ENCODE assay signal across 8 cellular contexts in the genomic region with DNA sequence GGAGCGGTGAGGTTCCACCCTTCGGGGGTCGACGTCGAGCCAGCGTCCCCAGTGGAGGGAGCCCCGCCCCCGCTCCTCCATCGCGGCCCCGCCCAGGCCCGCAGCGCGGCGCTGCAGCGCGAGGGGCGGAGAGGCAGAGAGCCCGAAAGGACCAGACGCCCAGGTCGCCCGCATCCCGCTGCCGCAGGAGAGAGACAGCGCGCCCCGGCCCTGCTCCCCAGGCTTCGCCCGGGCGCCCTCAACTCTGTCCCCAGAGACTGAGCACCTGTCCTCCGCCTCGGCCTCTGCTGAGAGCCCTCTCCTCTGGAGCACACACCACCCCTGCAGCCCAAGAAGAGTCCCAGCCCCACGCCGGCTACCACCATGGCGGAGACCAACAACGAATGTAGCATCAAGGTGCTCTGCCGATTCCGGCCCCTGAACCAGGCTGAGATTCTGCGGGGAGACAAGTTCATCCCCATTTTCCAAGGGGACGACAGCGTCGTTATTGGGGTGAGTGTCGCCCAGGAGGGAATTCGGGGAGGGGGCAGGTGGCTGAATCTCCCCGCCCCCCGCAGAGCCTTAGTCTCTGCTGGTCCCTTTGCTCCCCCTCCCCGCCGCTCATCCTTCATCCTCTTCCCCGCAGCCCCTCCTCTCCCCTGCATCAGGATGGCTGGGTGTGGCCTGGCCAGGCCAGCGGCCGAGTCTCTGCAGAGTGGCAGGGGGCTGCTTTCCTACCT. TPM values are rescaled to one million over a fixed set of nuclear protein-coding genes. Genes with fewer than 3 reads are reported as not detected.
A peak's percentile ranks its signal among the peaks of the same experiment; 100 is the strongest.
DNase-seq lines count a peak whose midpoint lies in the region; ATAC-seq and TF ChIP-seq lines count a peak whose summit lies in the region.

Gene KIF5A, plus strand, starts transcription at position 136 of the 719 bp plus-strand sequence. Its CDS starts 228 bp downstream, at position 364.

- peak within 1 kb of the TSS; percentile 81 for H3K56ac ChIP-seq in mesendoderm (ENCODE audit: low read length)

- no peak within 1 kb of the TSS for H3K27ac ChIP-seq in mesendoderm (ENCODE audit: low read depth, low read length)

- no peak within 1 kb of the TSS for H4K8ac ChIP-seq in mesendoderm (ENCODE audit: low read depth, low read length)

- H3K23ac ChIP-seq in mesendoderm (ENCODE audit: low read length), result no peak within 1 kb of the TSS

- DNase-seq in COLO668 (lab: John Stamatoyannopoulos, UW; ENCODE audit: unreplicated experiment) (peak; percentile 13), HuH-7 (ENCODE audit: low spot score) (peak; percentile 60), choroid plexus epithelial cell (ENCODE audit: low read depth) (no peak), mesendoderm (peak; percentile 48)
- DNase-seq in activated CD4-positive, CD25-positive, alpha-beta regulatory T cell treated with anti-CD3 and anti-CD28 coated beads, Interleukin-2, amount 50 U/mL, for 16 hours (ENCODE audit: low read depth, low spot score), result peak; percentile 16
- DNase-seq in stimulated activated CD8-positive, alpha-beta memory T cell treated with anti-CD3 and anti-CD28 coated beads, Interleukin-15, amount 100 ng/mL, for 48 hours (ENCODE audit: low read depth in 2 of 2), result peak; percentile 47 to 54

- no peak within 1 kb of the TSS for H2BK5ac ChIP-seq in mesendoderm (ENCODE audit: low read length)

- H4K5ac ChIP-seq in mesendoderm (ENCODE audit: low read length), result no peak within 1 kb of the TSS

- H3K4me3 ChIP-seq in choroid plexus epithelial cell (ENCODE audit: low read depth, low read length), result peak within 1 kb of the TSS; percentile 42
- peak within 1 kb of the TSS; percentile 60 for H3K4me3 ChIP-seq in mesendoderm (ENCODE audit: low read length)

- H3K4me1 ChIP-seq in mesendoderm (ENCODE audit: control insufficient read depth, low read depth, low read length), result peaks cover 8% of the 10 kb centered on the region

- H3K4me2 ChIP-seq in mesendoderm (ENCODE audit: low read length), result peak within 1 kb of the TSS; percentile 50

- H2BK15ac ChIP-seq in mesendoderm (replicated peaks; ENCODE audit: low read depth), result no peak within 1 kb of the TSS

- peaks cover 11% of the 10 kb centered on the region for H3K79me1 ChIP-seq in mesendoderm (ENCODE audit: low read length)

- peaks cover 8% of the 10 kb centered on the region for H3K79me2 ChIP-seq in mesendoderm (ENCODE audit: control insufficient read depth, insufficient read depth, low read length)

- no CpG with 5 or more reads among the region's 51 CpGs for WGBS in mesendoderm (ENCODE audit: extremely low coverage, insufficient coverage, low lambda C conversion rate)

- peak within 1 kb of the TSS; percentile 55 for H3K9ac ChIP-seq in mesendoderm (ENCODE audit: low read length)

- no peak within 1 kb of the TSS for H3K18ac ChIP-seq in mesendoderm (ENCODE audit: low read length)

- H3K4ac ChIP-seq in mesendoderm (ENCODE audit: low read depth, low read length), result no peak within 1 kb of the TSS

- no peaks in the 10 kb centered on the region for H3K36me3 ChIP-seq in mesendoderm (ENCODE audit: control insufficient read depth, insufficient read depth, low read length)

- peak within 1 kb of the TSS; percentile 38 for H2AK5ac ChIP-seq in mesendoderm (ENCODE audit: low read length)

- H2BK120ac ChIP-seq in mesendoderm (ENCODE audit: low read depth, low read length), result no peak within 1 kb of the TSS

- H3K27me3 ChIP-seq in mesendoderm (ENCODE audit: insufficient read depth, low read length, poor library complexity), result peaks cover 2% of the 10 kb centered on the region

- TF ChIP-seq CTCF in choroid plexus epithelial cell (conservative IDR thresholded peaks at IDR 0.05; ENCODE audit: low read depth, low read length), result no peak

- ATAC-seq in GM19463 (IDR thresholded peaks at IDR 0.05; ENCODE audit: unreplicated experiment), result no peak
- ATAC-seq in HG03460 (IDR thresholded peaks at IDR 0.05; ENCODE audit: unreplicated experiment), result no peak

RNA-seq across cellular contexts. Expression of gene KIF5A, which starts in this region (rescaled TPM):
- 2.4 TPM for polyA plus RNA-seq in mesendoderm (2013, experiment 1 of 2)
- 2.6 TPM for polyA plus RNA-seq in mesendoderm (2013, experiment 2 of 2)
